In the genomic region with DNA sequence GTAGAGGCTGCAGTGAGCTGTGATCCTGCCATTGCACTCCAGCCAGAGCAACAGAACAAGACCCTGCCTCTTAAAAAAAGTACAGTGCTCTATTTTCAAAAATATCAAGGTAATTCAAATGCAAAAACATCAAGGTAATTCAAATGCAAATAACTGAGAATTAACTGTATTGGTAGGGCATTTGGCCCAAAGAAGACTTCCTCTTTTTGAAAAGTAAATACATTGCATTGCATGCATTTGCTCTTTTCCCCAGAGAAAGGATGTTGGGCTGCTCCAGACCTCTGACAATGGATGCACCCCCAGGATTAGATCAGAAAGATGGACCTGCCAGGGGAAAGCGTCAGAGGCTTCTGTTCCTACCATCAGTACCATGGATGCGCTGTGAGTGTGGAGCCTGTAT, we compare ENCODE assay signal across 16 cellular contexts.
"Had no signal": no experiment of that assay in that cellular context is flagged by ENCODE, and none has a peak within 500 bp of the region (broad histone marks: within the 10 kb centered on the region; RNA-seq: fewer than 3 reads in every experiment).

No MANE protein-coding gene starts in this region.

- H3K4me3 Mint-ChIP-seq: activated CD8-positive, alpha-beta memory T cell treated with anti-CD3 and anti-CD28 coated beads, Interleukin-2, amount 10 ng/mL, durations not matched to agents 7 days and 5 days; activated naive CD8-positive, alpha-beta T cell treated with anti-CD3 and anti-CD28 coated beads for 36 hours; nephron; stimulated activated naive CD8-positive, alpha-beta T cell treated with anti-CD3 and anti-CD28 coated beads, Interleukin-15, amount 100 ng/mL, for 72 hours; T-helper 1 cell treated with Interleukin-12 subunit alpha and Interleukin-12 subunit beta and Interleukin-4 antibody, amounts not matched to agents 30 μg/mL and 1 μg/mL, for 36 hours had no signal

- FAIRE-seq: bronchial epithelial cell had no signal

- H3K27ac ChIP-seq: dorsolateral prefrontal cortex, esophagus squamous epithelium, heart left ventricle, sigmoid colon, thoracic aorta had no signal

- H3K4me3 ChIP-seq: dorsolateral prefrontal cortex, esophagus squamous epithelium, heart left ventricle, sigmoid colon, thoracic aorta had no signal

- H3K9me3 ChIP-seq: esophagus squamous epithelium, heart left ventricle, sigmoid colon, thoracic aorta had no signal

- DNase-seq: activated CD4-positive, alpha-beta T cell treated with anti-CD3 and anti-CD28 coated beads, Interleukin-2, amount 50 U/mL, for 4 hours; activated CD4-positive, CD25-positive, alpha-beta regulatory T cell treated with anti-CD3 and anti-CD28 coated beads, Interleukin-2, amount 50 U/mL, for 72 hours; activated CD8-positive, alpha-beta memory T cell treated with anti-CD3 and anti-CD28 coated beads, Interleukin-2, amount 10 ng/mL, durations not matched to agents 7 days and 5 days; activated gamma-delta T cell; activated naive CD8-positive, alpha-beta T cell treated with anti-CD3 and anti-CD28 coated beads for 36 hours; anterior cingulate cortex; dorsolateral prefrontal cortex; esophagus squamous epithelium; foreskin fibroblast; heart left ventricle; sigmoid colon; stimulated activated naive CD8-positive, alpha-beta T cell treated with anti-CD3 and anti-CD28 coated beads, Interleukin-15, amount 100 ng/mL, for 72 hours had no signal

- H3K36me3 ChIP-seq: esophagus squamous epithelium, heart left ventricle, sigmoid colon, thoracic aorta had no signal

- H3K27ac Mint-ChIP-seq: activated naive CD8-positive, alpha-beta T cell treated with anti-CD3 and anti-CD28 coated beads for 36 hours; nephron; T-helper 1 cell treated with Interleukin-12 subunit alpha and Interleukin-12 subunit beta and Interleukin-4 antibody, amounts not matched to agents 30 μg/mL and 1 μg/mL, for 36 hours had no signal

- ATAC-seq: activated CD8-positive, alpha-beta memory T cell treated with anti-CD3 and anti-CD28 coated beads, Interleukin-2, amount 10 ng/mL, durations not matched to agents 7 days and 5 days; heart left ventricle; stimulated activated naive CD8-positive, alpha-beta T cell treated with anti-CD3 and anti-CD28 coated beads, Interleukin-15, amount 100 ng/mL, for 72 hours had no signal

- H3K27me3 Mint-ChIP-seq: activated CD8-positive, alpha-beta memory T cell treated with anti-CD3 and anti-CD28 coated beads, Interleukin-2, amount 10 ng/mL, durations not matched to agents 7 days and 5 days; stimulated activated naive CD8-positive, alpha-beta T cell treated with anti-CD3 and anti-CD28 coated beads, Interleukin-15, amount 100 ng/mL, for 72 hours had no signal

- H3K27me3 ChIP-seq: esophagus squamous epithelium, heart left ventricle, sigmoid colon had no signal

- H3K9me3 Mint-ChIP-seq: activated naive CD8-positive, alpha-beta T cell treated with anti-CD3 and anti-CD28 coated beads for 36 hours; nephron; stimulated activated naive CD8-positive, alpha-beta T cell treated with anti-CD3 and anti-CD28 coated beads, Interleukin-15, amount 100 ng/mL, for 72 hours; T-helper 1 cell treated with Interleukin-12 subunit alpha and Interleukin-12 subunit beta and Interleukin-4 antibody, amounts not matched to agents 30 μg/mL and 1 μg/mL, for 36 hours had no signal

- H3K36me3 Mint-ChIP-seq: activated CD8-positive, alpha-beta memory T cell treated with anti-CD3 and anti-CD28 coated beads, Interleukin-2, amount 10 ng/mL, durations not matched to agents 7 days and 5 days; activated naive CD8-positive, alpha-beta T cell treated with anti-CD3 and anti-CD28 coated beads for 36 hours had no signal
